1 cellular context compared by ENCODE assay signal in genomic region chr20:652611-653109, GRCh38.
TF ChIP-seq lines count a peak whose summit lies in the region.

No MANE protein-coding gene starts in this region.

TF ChIP-seq in HepG2, 621 proteins besides CTCF, POLR2A, EP300 and RAD21 (continued from another document and continues in another):
- no peak for TF ChIP-seq HMGXB3 (CRISPR knock-in tag; IDR thresholded peaks at IDR 0.05; ENCODE audit: borderline replicate concordance)
- TF ChIP-seq SMAD9 (CRISPR knock-in tag; IDR thresholded peaks at IDR 0.05): no peak
- TF ChIP-seq RBFOX2 (IDR thresholded peaks at IDR 0.05; ENCODE audit: low read depth, low read length): no peak; the same call in 1 of the 2 replicates
- no peak for TF ChIP-seq THYN1 (CRISPR knock-in tag; IDR thresholded peaks at IDR 0.05; ENCODE audit: borderline replicate concordance, low read depth)
- TF ChIP-seq ZNF207 (IDR thresholded peaks at IDR 0.05; ENCODE audit: borderline replicate concordance): no peak
- no peak for TF ChIP-seq ZKSCAN1 (IDR thresholded peaks at IDR 0.05; ENCODE audit: low read length)
- TF ChIP-seq ZSCAN31 (CRISPR knock-in tag; IDR thresholded peaks at IDR 0.05; ENCODE audit: low read depth): no peak
- no peak for TF ChIP-seq FOXO1 (CRISPR knock-in tag; IDR thresholded peaks at IDR 0.05)
- no peak for TF ChIP-seq MED13 (CRISPR knock-in tag; IDR thresholded peaks at IDR 0.05)
- TF ChIP-seq RARG (CRISPR knock-in tag; IDR thresholded peaks at IDR 0.05; ENCODE audit: low read depth): no peak
- no peak for TF ChIP-seq BRCA1 (CRISPR knock-in tag; IDR thresholded peaks at IDR 0.05)
- no peak for TF ChIP-seq MZF1 (CRISPR knock-in tag; IDR thresholded peaks at IDR 0.05; ENCODE audit: borderline replicate concordance)
- TF ChIP-seq, protein P1, sequence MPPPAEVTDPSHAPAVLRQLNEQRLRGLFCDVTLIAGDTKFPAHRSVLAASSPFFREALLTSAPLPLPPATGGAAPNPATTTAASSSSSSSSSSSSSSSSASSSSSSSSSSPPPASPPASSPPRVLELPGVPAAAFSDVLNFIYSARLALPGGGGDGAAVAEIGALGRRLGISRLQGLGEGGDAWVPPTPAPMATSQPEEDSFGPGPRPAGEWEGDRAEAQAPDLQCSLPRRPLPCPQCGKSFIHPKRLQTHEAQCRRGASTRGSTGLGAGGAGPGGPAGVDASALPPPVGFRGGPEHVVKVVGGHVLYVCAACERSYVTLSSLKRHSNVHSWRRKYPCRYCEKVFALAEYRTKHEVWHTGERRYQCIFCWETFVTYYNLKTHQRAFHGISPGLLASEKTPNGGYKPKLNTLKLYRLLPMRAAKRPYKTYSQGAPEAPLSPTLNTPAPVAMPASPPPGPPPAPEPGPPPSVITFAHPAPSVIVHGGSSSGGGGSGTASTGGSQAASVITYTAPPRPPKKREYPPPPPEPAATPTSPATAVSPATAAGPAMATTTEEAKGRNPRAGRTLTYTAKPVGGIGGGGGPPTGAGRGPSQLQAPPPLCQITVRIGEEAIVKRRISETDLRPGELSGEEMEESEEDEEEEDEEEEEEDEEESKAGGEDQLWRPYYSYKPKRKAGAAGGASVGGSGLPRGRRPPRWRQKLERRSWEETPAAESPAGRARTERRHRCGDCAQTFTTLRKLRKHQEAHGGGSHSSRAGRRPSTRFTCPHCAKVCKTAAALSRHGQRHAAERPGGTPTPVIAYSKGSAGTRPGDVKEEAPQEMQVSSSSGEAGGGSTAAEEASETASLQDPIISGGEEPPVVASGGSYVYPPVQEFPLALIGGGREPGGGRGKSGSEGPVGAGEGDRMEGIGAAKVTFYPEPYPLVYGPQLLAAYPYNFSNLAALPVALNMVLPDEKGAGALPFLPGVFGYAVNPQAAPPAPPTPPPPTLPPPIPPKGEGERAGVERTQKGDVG (CRISPR knock-in tag; IDR thresholded peaks at IDR 0.05; ENCODE audit: borderline replicate concordance): no peak
- no peak for TF ChIP-seq MAFG (CRISPR knock-in tag; IDR thresholded peaks at IDR 0.05)
- TF ChIP-seq, protein P2, sequence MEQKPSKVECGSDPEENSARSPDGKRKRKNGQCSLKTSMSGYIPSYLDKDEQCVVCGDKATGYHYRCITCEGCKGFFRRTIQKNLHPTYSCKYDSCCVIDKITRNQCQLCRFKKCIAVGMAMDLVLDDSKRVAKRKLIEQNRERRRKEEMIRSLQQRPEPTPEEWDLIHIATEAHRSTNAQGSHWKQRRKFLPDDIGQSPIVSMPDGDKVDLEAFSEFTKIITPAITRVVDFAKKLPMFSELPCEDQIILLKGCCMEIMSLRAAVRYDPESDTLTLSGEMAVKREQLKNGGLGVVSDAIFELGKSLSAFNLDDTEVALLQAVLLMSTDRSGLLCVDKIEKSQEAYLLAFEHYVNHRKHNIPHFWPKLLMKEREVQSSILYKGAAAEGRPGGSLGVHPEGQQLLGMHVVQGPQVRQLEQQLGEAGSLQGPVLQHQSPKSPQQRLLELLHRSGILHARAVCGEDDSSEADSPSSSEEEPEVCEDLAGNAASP (CRISPR knock-in tag; IDR thresholded peaks at IDR 0.05; ENCODE audit: borderline replicate concordance): no peak
- TF ChIP-seq, protein P3, sequence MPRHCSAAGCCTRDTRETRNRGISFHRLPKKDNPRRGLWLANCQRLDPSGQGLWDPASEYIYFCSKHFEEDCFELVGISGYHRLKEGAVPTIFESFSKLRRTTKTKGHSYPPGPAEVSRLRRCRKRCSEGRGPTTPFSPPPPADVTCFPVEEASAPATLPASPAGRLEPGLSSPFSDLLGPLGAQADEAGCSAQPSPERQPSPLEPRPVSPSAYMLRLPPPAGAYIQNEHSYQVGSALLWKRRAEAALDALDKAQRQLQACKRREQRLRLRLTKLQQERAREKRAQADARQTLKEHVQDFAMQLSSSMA (CRISPR knock-in tag; IDR thresholded peaks at IDR 0.05): peak; percentile 80; the same call in 1 of the 2 replicates
- TF ChIP-seq ZFAT (CRISPR knock-in tag; conservative IDR thresholded peaks at IDR 0.05): no peak; the same call in 1 of the 2 replicates
- TF ChIP-seq ZNF792 (CRISPR knock-in tag; IDR thresholded peaks at IDR 0.05): no peak; the same call in 1 of the 2 replicates
- TF ChIP-seq ARNT2 (CRISPR knock-in tag; IDR thresholded peaks at IDR 0.05; ENCODE audit: low read depth): no peak
- TF ChIP-seq ZNF572 (CRISPR knock-in tag; IDR thresholded peaks at IDR 0.05): 0 out of 2 replicates have a peak, but pooled peaks have one; percentile 53
- TF ChIP-seq, protein P4, sequence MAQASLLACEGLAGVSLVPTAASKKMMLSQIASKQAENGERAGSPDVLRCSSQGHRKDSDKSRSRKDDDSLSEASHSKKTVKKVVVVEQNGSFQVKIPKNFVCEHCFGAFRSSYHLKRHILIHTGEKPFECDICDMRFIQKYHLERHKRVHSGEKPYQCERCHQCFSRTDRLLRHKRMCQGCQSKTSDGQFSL (CRISPR knock-in tag; IDR thresholded peaks at IDR 0.05): no peak
- TF ChIP-seq, protein P5, sequence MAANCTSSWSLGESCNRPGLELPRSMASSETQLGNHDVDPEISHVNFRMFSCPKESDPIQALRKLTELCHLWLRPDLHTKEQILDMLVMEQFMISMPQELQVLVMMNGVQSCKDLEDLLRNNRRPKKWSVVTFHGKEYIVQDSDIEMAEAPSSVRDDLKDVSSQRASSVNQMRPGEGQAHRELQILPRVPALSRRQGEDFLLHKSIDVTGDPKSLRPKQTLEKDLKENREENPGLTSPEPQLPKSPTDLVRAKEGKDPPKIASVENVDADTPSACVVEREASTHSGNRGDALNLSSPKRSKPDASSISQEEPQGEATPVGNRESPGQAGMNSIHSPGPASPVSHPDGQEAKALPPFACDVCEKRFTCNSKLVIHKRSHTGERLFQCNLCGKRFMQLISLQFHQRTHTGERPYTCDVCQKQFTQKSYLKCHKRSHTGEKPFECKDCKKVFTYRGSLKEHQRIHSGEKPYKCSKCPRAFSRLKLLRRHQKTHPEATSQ (CRISPR knock-in tag; IDR thresholded peaks at IDR 0.05; ENCODE audit: borderline replicate concordance): no peak
- no peak; the same call in 1 of the 2 replicates for TF ChIP-seq KAT8 (CRISPR knock-in tag; IDR thresholded peaks at IDR 0.05)
- no peak for TF ChIP-seq ZNF629 (CRISPR knock-in tag; conservative IDR thresholded peaks at IDR 0.05)
- TF ChIP-seq FOXA3 (CRISPR knock-in tag; IDR thresholded peaks at IDR 0.05): no peak
- peak; percentile 31; the same call in 1 of the 2 replicates for TF ChIP-seq TFAP4 (IDR thresholded peaks at IDR 0.05; ENCODE audit: borderline replicate concordance, low read depth)
- TF ChIP-seq KLF12 (CRISPR knock-in tag; IDR thresholded peaks at IDR 0.05; ENCODE audit: borderline replicate concordance): no peak
- no peak for TF ChIP-seq HOXA5 (CRISPR knock-in tag; IDR thresholded peaks at IDR 0.05)
- TF ChIP-seq ZNF619 (CRISPR knock-in tag; IDR thresholded peaks at IDR 0.05): no peak; the same call in 1 of the 2 replicates
- TF ChIP-seq, protein P6, sequence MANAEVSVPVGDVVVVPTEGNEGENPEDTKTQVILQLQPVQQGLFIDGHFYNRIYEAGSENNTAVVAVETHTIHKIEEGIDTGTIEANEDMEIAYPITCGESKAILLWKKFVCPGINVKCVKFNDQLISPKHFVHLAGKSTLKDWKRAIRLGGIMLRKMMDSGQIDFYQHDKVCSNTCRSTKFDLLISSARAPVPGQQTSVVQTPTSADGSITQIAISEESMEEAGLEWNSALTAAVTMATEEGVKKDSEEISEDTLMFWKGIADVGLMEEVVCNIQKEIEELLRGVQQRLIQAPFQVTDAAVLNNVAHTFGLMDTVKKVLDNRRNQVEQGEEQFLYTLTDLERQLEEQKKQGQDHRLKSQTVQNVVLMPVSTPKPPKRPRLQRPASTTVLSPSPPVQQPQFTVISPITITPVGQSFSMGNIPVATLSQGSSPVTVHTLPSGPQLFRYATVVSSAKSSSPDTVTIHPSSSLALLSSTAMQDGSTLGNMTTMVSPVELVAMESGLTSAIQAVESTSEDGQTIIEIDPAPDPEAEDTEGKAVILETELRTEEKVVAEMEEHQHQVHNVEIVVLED (CRISPR knock-in tag; IDR thresholded peaks at IDR 0.05; ENCODE audit: borderline replicate concordance): no peak; the same call in 1 of the 2 replicates
- no peak for TF ChIP-seq NFYB (CRISPR knock-in tag; IDR thresholded peaks at IDR 0.05)
- no peak for TF ChIP-seq ZNF256 (CRISPR knock-in tag; conservative IDR thresholded peaks at IDR 0.05)
- TF ChIP-seq CREB3 (CRISPR knock-in tag; IDR thresholded peaks at IDR 0.05): no peak
- no peak for TF ChIP-seq YY1 (IDR thresholded peaks at IDR 0.05; ENCODE audit: insufficient read depth, insufficient replicate concordance, low read depth, low read length)
- TF ChIP-seq ZNF770 (CRISPR knock-in tag; IDR thresholded peaks at IDR 0.05): no peak
- no peak for TF ChIP-seq ZNF883 (CRISPR knock-in tag; IDR thresholded peaks at IDR 0.05; ENCODE audit: not compliant biosample characterization)
- no peak for TF ChIP-seq ZNF780A (CRISPR knock-in tag; IDR thresholded peaks at IDR 0.05)
- no peak for TF ChIP-seq SP2 (CRISPR knock-in tag; IDR thresholded peaks at IDR 0.05)
- TF ChIP-seq HMG20A (CRISPR knock-in tag; IDR thresholded peaks at IDR 0.05; ENCODE audit: borderline replicate concordance): no peak
- TF ChIP-seq PLRG1 (conservative IDR thresholded peaks at IDR 0.05): no peak
- TF ChIP-seq MED1 (CRISPR knock-in tag; IDR thresholded peaks at IDR 0.05): no peak
- TF ChIP-seq ZNF550 (CRISPR knock-in tag; IDR thresholded peaks at IDR 0.05; ENCODE audit: borderline replicate concordance): no peak; the same call in 1 of the 2 replicates
- no peak for TF ChIP-seq PHB2 (IDR thresholded peaks at IDR 0.05; ENCODE audit: partially characterized antibody)
- no peak for TF ChIP-seq ZNF589 (CRISPR knock-in tag; conservative IDR thresholded peaks at IDR 0.05)
- no peak for TF ChIP-seq SALL1 (CRISPR knock-in tag; IDR thresholded peaks at IDR 0.05)
- no peak for TF ChIP-seq JUN (CRISPR knock-in tag; IDR thresholded peaks at IDR 0.05)
- no peak; the same call in 1 of the 2 replicates for TF ChIP-seq ZNF879 (CRISPR knock-in tag; IDR thresholded peaks at IDR 0.05)
